Comparison of ENCODE assay signal across 18 cellular contexts in genomic region chr4:118846981-118847380, GRCh38. TPM values are rescaled to one million over a fixed set of nuclear protein-coding genes. Genes with fewer than 3 reads are reported as not detected.
DNase-seq lines count a peak whose midpoint lies in the region; TF ChIP-seq lines count a peak whose summit lies in the region.
"Had no signal": no experiment of that assay in that cellular context is flagged by ENCODE, and none has a peak within 500 bp of the region (broad histone marks: within the 10 kb centered on the region; RNA-seq: fewer than 3 reads in every experiment).

No MANE protein-coding gene starts in this region.

- H3K4me1 Mint-ChIP-seq in MCF 10A (ENCODE audit: insufficient read depth, unreplicated experiment): peaks cover 9% of the 10 kb centered on the region

- BruUV-seq in mammary epithelial cell (replicated peaks; lab: Mats Ljungman, UMichigan): no TSS peak
- BruUV-seq in MCF 10A (replicated peaks; lab: Mats Ljungman, UMichigan): no TSS peak

- no peak overlapping the region for H3K14ac ChIP-seq in neuronal stem cell (ENCODE audit: low read length)

- DNase-seq in mammary epithelial cell: no peak
- no peak for DNase-seq in MCF 10A (ENCODE audit: unreplicated experiment)
- no peak for DNase-seq in neuronal stem cell (ENCODE audit: low spot score)
- DNase-seq in NCI-H1092 (lab: John Stamatoyannopoulos, UW): no peak
- no peak for DNase-seq in foreskin melanocyte
- no peak for DNase-seq in NCI-H446 (lab: John Stamatoyannopoulos, UW)
- DNase-seq: 8988T; CD4-positive, alpha-beta memory T cell; DMS153; DMS79; GDM1 had no signal

- no peaks in the 10 kb centered on the region for H3K27me3 Mint-ChIP-seq in MCF 10A (ENCODE audit: insufficient read depth, unreplicated experiment)

- dilution Hi-C loops in mammary epithelial cell (cut with HindIII; ENCODE audit: low sequenced_read_pairs): no loop called here

- H3K79me1 ChIP-seq in neuronal stem cell (ENCODE audit: low read depth, low read length): no peaks in the 10 kb centered on the region

- no peaks in the 10 kb centered on the region for H3K36me3 Mint-ChIP-seq in MCF 10A (ENCODE audit: insufficient read depth, unreplicated experiment)
- H3K36me3 Mint-ChIP-seq: CD14-positive monocyte, IgD-negative memory B cell had no signal

- no peak overlapping the region for H3K27ac Mint-ChIP-seq in MCF 10A (ENCODE audit: low read depth, unreplicated experiment)
- H3K27ac Mint-ChIP-seq: CD14-positive monocyte; CD4-positive, alpha-beta memory T cell; GM23338; IgD-negative memory B cell had no signal

- no peak overlapping the region for H4K91ac ChIP-seq in neuronal stem cell (ENCODE audit: low read depth, low read length, poor library complexity)

- WGBS in mammary epithelial cell (ENCODE audit: low coverage, missing lambda C conversion rate): 88% methylated on average over 1 of the region's 1 CpG
- WGBS in neuronal stem cell (ENCODE audit: extremely low coverage in 2 of 2, insufficient read length in 2 of 2, insufficient replicate concordance in 1 of 2), 2 donors: no CpG with 5 or more reads among the region's 1 CpG

- peaks cover 8% of the 10 kb centered on the region for H3K4me1 ChIP-seq in mammary epithelial cell (ENCODE audit: insufficient read depth, low read length)
- peaks cover 29% of the 10 kb centered on the region; the same call in 1 of the 2 replicates for H3K4me1 ChIP-seq in iPS-20b (ENCODE audit: insufficient read depth, low read length)
- no peaks in the 10 kb centered on the region for H3K4me1 ChIP-seq in neuronal stem cell (ENCODE audit: control insufficient read depth in 2 of 2, insufficient read depth in 1 of 2, low read depth in 1 of 2, low read length in 2 of 2)

- in situ Hi-C loops in mammary epithelial cell (cut with MboI; ENCODE audit: low sequenced_read_pairs in 2 of 2): no loop called here

- POLR2A ChIA-PET in MCF 10A (lab: Yijun Ruan, JAX): interaction anchor here (0.8 to 2.2 kb wide), 3 partner anchors 10 to 12 kb away, joined by 3 to 9 read pairs (median 4); partner anchors contain the start of gene SEC24D

- H4K20me1 ChIP-seq in mammary epithelial cell (ENCODE audit: insufficient read depth, low read length): no peaks in the 10 kb centered on the region
- H4K20me1 ChIP-seq: BLaER1 had no signal

- H2AFZ ChIP-seq in mammary epithelial cell (ENCODE audit: low read depth, low read length) (peak overlapping the region; percentile 14), neuronal stem cell (ENCODE audit: low read length) (peak overlapping the region; percentile 19)
- H2AFZ ChIP-seq: GM23338 had no signal

- intact Hi-C loops in mammary epithelial cell (cut with micrococcal nuclease): no loop called here
- intact Hi-C loops in MCF 10A (cut with micrococcal nuclease): no loop called here

- no peak overlapping the region for H2BK120ac ChIP-seq in neuronal stem cell (ENCODE audit: low read depth, low read length)

- no peak for TF ChIP-seq CTCF in mammary epithelial cell (conservative IDR thresholded peaks at IDR 0.05 in 1 of 2, IDR thresholded peaks at IDR 0.05 in 1 of 2; ENCODE audit: extremely low read depth in 1 of 2, insufficient read depth in 1 of 2, low read depth in 1 of 2, low read length in 2 of 2)
- no peak for TF ChIP-seq CTCF in MCF 10A (IDR thresholded peaks at IDR 0.05; ENCODE audit: unreplicated experiment)

- H3K27ac ChIP-seq in mammary epithelial cell (ENCODE audit: insufficient read depth, low read depth, low read length) (no peak overlapping the region), iPS-20b (ENCODE audit: low read length) (peak overlapping the region; percentile 30), neuronal stem cell (replicated peaks; ENCODE audit: low read length) (no peak overlapping the region)
- H3K27ac ChIP-seq: BLaER1 had no signal

- H3K9me3 ChIP-seq in mammary epithelial cell (replicated peaks; ENCODE audit: insufficient read depth, low read length) (no peaks in the 10 kb centered on the region), iPS-20b (ENCODE audit: insufficient read depth, low read depth, low read length) (no peaks in the 10 kb centered on the region), neuronal stem cell (replicated peaks in 1 of 2; ENCODE audit: control insufficient read depth in 2 of 2, insufficient read depth in 1 of 2, low read depth in 1 of 2, low read length in 2 of 2) (no peaks in the 10 kb centered on the region)
- H3K9me3 ChIP-seq: BLaER1, HAP-1 had no signal

- H3K27me3 ChIP-seq in mammary epithelial cell (ENCODE audit: insufficient read depth, low read length) (no peaks in the 10 kb centered on the region), iPS-20b (ENCODE audit: insufficient read depth, low read length) (no peaks in the 10 kb centered on the region), neuronal stem cell (ENCODE audit: control insufficient read depth in 3 of 3, insufficient read depth in 3 of 3, low read depth in 1 of 3, low read length in 3 of 3) (no peaks in the 10 kb centered on the region)
- H3K27me3 ChIP-seq: BLaER1 had no signal

- H3K79me2 ChIP-seq in mammary epithelial cell (ENCODE audit: insufficient read depth, low read length): no peaks in the 10 kb centered on the region

- H3K36me3 ChIP-seq in mammary epithelial cell (ENCODE audit: insufficient read depth, low read length) (no peaks in the 10 kb centered on the region), iPS-20b (ENCODE audit: insufficient read depth, low read depth, low read length) (no peaks in the 10 kb centered on the region), neuronal stem cell (replicated peaks in 1 of 2; ENCODE audit: control insufficient read depth in 2 of 2, insufficient read depth in 2 of 2, low read length in 2 of 2) (no peaks in the 10 kb centered on the region)
- H3K36me3 ChIP-seq: BLaER1, HAP-1 had no signal

- no peak overlapping the region for H2AK5ac ChIP-seq in neuronal stem cell (ENCODE audit: low read depth, low read length)

- no peak overlapping the region for H2BK5ac ChIP-seq in neuronal stem cell (ENCODE audit: low read length)

- H3K18ac ChIP-seq in neuronal stem cell (ENCODE audit: low read length): no peak overlapping the region

- H3K23ac ChIP-seq in neuronal stem cell (ENCODE audit: low read depth, low read length, poor library complexity): no peak overlapping the region

- H2BK15ac ChIP-seq in neuronal stem cell (ENCODE audit: low read length): no peak overlapping the region

- H3K4me3 ChIP-seq in mammary epithelial cell (replicated peaks in 1 of 3; ENCODE audit: insufficient read depth in 1 of 3, low read depth in 2 of 3, low read length in 3 of 3) (no peak overlapping the region), iPS-20b (ENCODE audit: low read length) (no peak overlapping the region), neuronal stem cell (ENCODE audit: low read length in 2 of 2) (no peak overlapping the region)
- H3K4me3 ChIP-seq: BLaER1, GM23338, HAP-1 had no signal

- no peak overlapping the region for H2BK12ac ChIP-seq in neuronal stem cell (ENCODE audit: low read length)

- H3K4me2 ChIP-seq in mammary epithelial cell (ENCODE audit: insufficient read depth, low read depth, low read length) (no peak overlapping the region), neuronal stem cell (ENCODE audit: insufficient read depth, low read length, poor library complexity, severe bottlenecking) (no peak overlapping the region)
- H3K4me2 ChIP-seq: BLaER1, GM23338 had no signal

- no peaks in the 10 kb centered on the region for H3K9me3 Mint-ChIP-seq in MCF 10A (ENCODE audit: unreplicated experiment)
- H3K9me3 Mint-ChIP-seq: CD14-positive monocyte, GM23338, IgD-negative memory B cell had no signal

- H3K4me3 Mint-ChIP-seq in MCF 10A (ENCODE audit: unreplicated experiment): no peak overlapping the region
- H3K4me3 Mint-ChIP-seq: CD14-positive monocyte; CD4-positive, alpha-beta memory T cell; GM23338; IgD-negative memory B cell had no signal

- H3K9ac ChIP-seq in mammary epithelial cell (ENCODE audit: insufficient read depth, low read length) (no peak overlapping the region), iPS-20b (ENCODE audit: low read depth, low read length) (peak overlapping the region; percentile 37; the same call in 1 of the 2 replicates), neuronal stem cell (ENCODE audit: low read depth, low read length, poor library complexity) (no peak overlapping the region)
- H3K9ac ChIP-seq: BLaER1 had no signal

- CTCF ChIA-PET in mammary epithelial cell (lab: Charles Lee; ENCODE audit: low non-redundant PET): no interaction called here
- CTCF ChIA-PET in MCF 10A (lab: Yijun Ruan, JAX): interaction anchor here (0.7 to 2.8 kb wide), 5 partner anchors 9 to 105 kb away, joined by 3 to 23 read pairs (median 3); no protein-coding TSS in a partner anchor

- H4K8ac ChIP-seq in neuronal stem cell (ENCODE audit: low read depth, low read length): no peak overlapping the region

- no peak overlapping the region for H3K4ac ChIP-seq in neuronal stem cell (ENCODE audit: low read length)

RNA-seq across cellular contexts. Expression of gene SEC24D, which starts 11.1 kb away (rescaled TPM):
- total RNA-seq in mammary epithelial cell (10 to 100 TPM; 41.8 to 70.6 TPM), MCF 10A (2022) (117 and 134 TPM in 2 replicates)
- 30.7 TPM for polyA plus RNA-seq in mammary epithelial cell
- 50.5 TPM for polyA minus RNA-seq in mammary epithelial cell
- 17.8 TPM for polyA plus RNA-seq in neuronal stem cell (2013, experiment 1 of 2)
- 16.4 TPM for polyA plus RNA-seq in neuronal stem cell (2013, experiment 2 of 2)

RNA-seq across cellular contexts. Expression of gene SYNPO2, which starts 41.7 kb away (rescaled TPM):
- total RNA-seq in mammary epithelial cell (10 to 100 TPM in 1 of 2 donors, 1 to 10 TPM in 1; 3.3 to 11.2 TPM), MCF 10A (2022) (0.42 and 0.61 TPM in 2 replicates)
- 0.22 TPM for polyA plus RNA-seq in mammary epithelial cell
- polyA minus RNA-seq in mammary epithelial cell: 0.41 TPM
- 0.04 TPM for polyA plus RNA-seq in neuronal stem cell (2013, experiment 1 of 2)
- 0.03 TPM for polyA plus RNA-seq in neuronal stem cell (2013, experiment 2 of 2)
- total RNA-seq: HepG2 had no signal
- polyA plus RNA-seq: CD14-positive monocyte, HepG2, IgD-negative memory B cell had no signal
